Comparison of ENCODE assay signal across 1 cellular context in genomic region chr16:3618782-3619166, GRCh38.
TF ChIP-seq lines count a peak whose summit lies in the region.

No MANE protein-coding gene starts in this region.

TF ChIP-seq in K562, 482 proteins besides CTCF, POLR2A, EP300 and RAD21 (continued from another document and continues in another):
- TF ChIP-seq ARNT (IDR thresholded peaks at IDR 0.05) (no peak), SP1 (CRISPR knock-in tag; IDR thresholded peaks at IDR 0.05) (no peak), NR4A1 (CRISPR knock-in tag; IDR thresholded peaks at IDR 0.05) (no peak), NR4A1 (tag; IDR thresholded peaks at IDR 0.05) (no peak), TCF3 (CRISPR knock-in tag; IDR thresholded peaks at IDR 0.05) (no peak), CXXC5 (CRISPR knock-in tag; IDR thresholded peaks at IDR 0.05) (no peak), ZNF175 (CRISPR knock-in tag; IDR thresholded peaks at IDR 0.05; ENCODE audit: low read depth) (no peak), CAMTA2 (CRISPR knock-in tag; conservative IDR thresholded peaks at IDR 0.05) (no peak), CCNT2 (IDR thresholded peaks at IDR 0.05; ENCODE audit: borderline replicate concordance, extremely low read depth, insufficient read length, low read depth, low read length) (no peak), HIVEP1 (CRISPR knock-in tag; IDR thresholded peaks at IDR 0.05) (no peak), NBN (IDR thresholded peaks at IDR 0.05; ENCODE audit: low read depth) (no peak), ETS1 (conservative IDR thresholded peaks at IDR 0.05; ENCODE audit: control insufficient read depth, low read depth, low read length) (no peak), PTBP1 (IDR thresholded peaks at IDR 0.05; ENCODE audit: low read depth, low read length) (no peak), CTBP1 (IDR thresholded peaks at IDR 0.05; ENCODE audit: borderline replicate concordance) (no peak), CREB3 (tag; conservative IDR thresholded peaks at IDR 0.05; ENCODE audit: low read depth) (no peak), GATAD2B (IDR thresholded peaks at IDR 0.05; ENCODE audit: borderline replicate concordance) (no peak), ZEB2 (IDR thresholded peaks at IDR 0.05) (peak; percentile 56; the same call in 1 of the 2 replicates), SP2 (IDR thresholded peaks at IDR 0.05; ENCODE audit: extremely low read depth, low read depth, low read length, poor library complexity, severe bottlenecking) (no peak), PHF21A (IDR thresholded peaks at IDR 0.05; ENCODE audit: borderline replicate concordance, low read depth) (no peak), CBFA2T2 (conservative IDR thresholded peaks at IDR 0.05) (no peak), ARID1B (IDR thresholded peaks at IDR 0.05) (peak; percentile 23; the same call in 1 of the 2 replicates), HMGN3 (IDR thresholded peaks at IDR 0.05; ENCODE audit: borderline replicate concordance, extremely low read depth, insufficient read length, low read depth, low read length) (no peak), SPI1 (IDR thresholded peaks at IDR 0.05; ENCODE audit: borderline replicate concordance, low read depth, low read length) (no peak), THRAP3 (IDR thresholded peaks at IDR 0.05; ENCODE audit: borderline replicate concordance) (no peak), MTA3 (IDR thresholded peaks at IDR 0.05; ENCODE audit: borderline replicate concordance) (no peak), EZH2 (IDR thresholded peaks at IDR 0.05; ENCODE audit: borderline replicate concordance, low read depth, low read length) (no peak), MTF1 (CRISPR knock-in tag; IDR thresholded peaks at IDR 0.05; ENCODE audit: borderline replicate concordance) (no peak), NCOA1 (IDR thresholded peaks at IDR 0.05; ENCODE audit: low read depth) (no peak), TRIM24 (IDR thresholded peaks at IDR 0.05) (no peak), ZNF280B (CRISPR knock-in tag; IDR thresholded peaks at IDR 0.05) (no peak), GABPB2 (CRISPR knock-in tag; conservative IDR thresholded peaks at IDR 0.05) (no peak), TBP (optimal IDR thresholded peaks at IDR 0.05; ENCODE audit: low read depth, low read length) (no peak), FOS (IDR thresholded peaks at IDR 0.05; ENCODE audit: extremely low read depth, insufficient read length) (no peak), RB1 (IDR thresholded peaks at IDR 0.05; ENCODE audit: low read depth) (no peak), FOSL1 (tag; conservative IDR thresholded peaks at IDR 0.05) (peak; percentile 75), JUN (IDR thresholded peaks at IDR 0.05; ENCODE audit: borderline replicate concordance, low read depth, low read length) (no peak), JUN (CRISPR knock-in tag; IDR thresholded peaks at IDR 0.05; ENCODE audit: borderline replicate concordance) (no peak)
- TF ChIP-seq, protein P1, sequence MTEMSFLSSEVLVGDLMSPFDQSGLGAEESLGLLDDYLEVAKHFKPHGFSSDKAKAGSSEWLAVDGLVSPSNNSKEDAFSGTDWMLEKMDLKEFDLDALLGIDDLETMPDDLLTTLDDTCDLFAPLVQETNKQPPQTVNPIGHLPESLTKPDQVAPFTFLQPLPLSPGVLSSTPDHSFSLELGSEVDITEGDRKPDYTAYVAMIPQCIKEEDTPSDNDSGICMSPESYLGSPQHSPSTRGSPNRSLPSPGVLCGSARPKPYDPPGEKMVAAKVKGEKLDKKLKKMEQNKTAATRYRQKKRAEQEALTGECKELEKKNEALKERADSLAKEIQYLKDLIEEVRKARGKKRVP (CRISPR knock-in tag; IDR thresholded peaks at IDR 0.05): no peak
- TF ChIP-seq, protein P2, sequence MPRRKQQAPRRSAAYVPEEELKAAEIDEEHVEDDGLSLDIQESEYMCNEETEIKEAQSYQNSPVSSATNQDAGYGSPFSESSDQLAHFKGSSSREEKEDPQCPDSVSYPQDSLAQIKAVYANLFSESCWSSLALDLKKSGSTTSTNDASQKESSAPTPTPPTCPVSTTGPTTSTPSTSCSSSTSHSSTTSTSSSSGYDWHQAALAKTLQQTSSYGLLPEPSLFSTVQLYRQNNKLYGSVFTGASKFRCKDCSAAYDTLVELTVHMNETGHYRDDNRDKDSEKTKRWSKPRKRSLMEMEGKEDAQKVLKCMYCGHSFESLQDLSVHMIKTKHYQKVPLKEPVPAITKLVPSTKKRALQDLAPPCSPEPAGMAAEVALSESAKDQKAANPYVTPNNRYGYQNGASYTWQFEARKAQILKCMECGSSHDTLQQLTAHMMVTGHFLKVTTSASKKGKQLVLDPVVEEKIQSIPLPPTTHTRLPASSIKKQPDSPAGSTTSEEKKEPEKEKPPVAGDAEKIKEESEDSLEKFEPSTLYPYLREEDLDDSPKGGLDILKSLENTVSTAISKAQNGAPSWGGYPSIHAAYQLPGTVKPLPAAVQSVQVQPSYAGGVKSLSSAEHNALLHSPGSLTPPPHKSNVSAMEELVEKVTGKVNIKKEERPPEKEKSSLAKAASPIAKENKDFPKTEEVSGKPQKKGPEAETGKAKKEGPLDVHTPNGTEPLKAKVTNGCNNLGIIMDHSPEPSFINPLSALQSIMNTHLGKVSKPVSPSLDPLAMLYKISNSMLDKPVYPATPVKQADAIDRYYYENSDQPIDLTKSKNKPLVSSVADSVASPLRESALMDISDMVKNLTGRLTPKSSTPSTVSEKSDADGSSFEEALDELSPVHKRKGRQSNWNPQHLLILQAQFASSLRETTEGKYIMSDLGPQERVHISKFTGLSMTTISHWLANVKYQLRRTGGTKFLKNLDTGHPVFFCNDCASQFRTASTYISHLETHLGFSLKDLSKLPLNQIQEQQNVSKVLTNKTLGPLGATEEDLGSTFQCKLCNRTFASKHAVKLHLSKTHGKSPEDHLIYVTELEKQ (CRISPR knock-in tag; IDR thresholded peaks at IDR 0.05): no peak
- TF ChIP-seq, protein P3, sequence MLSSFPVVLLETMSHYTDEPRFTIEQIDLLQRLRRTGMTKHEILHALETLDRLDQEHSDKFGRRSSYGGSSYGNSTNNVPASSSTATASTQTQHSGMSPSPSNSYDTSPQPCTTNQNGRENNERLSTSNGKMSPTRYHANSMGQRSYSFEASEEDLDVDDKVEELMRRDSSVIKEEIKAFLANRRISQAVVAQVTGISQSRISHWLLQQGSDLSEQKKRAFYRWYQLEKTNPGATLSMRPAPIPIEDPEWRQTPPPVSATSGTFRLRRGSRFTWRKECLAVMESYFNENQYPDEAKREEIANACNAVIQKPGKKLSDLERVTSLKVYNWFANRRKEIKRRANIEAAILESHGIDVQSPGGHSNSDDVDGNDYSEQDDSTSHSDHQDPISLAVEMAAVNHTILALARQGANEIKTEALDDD (IDR thresholded peaks at IDR 0.05): no peak
- TF ChIP-seq, protein P4, sequence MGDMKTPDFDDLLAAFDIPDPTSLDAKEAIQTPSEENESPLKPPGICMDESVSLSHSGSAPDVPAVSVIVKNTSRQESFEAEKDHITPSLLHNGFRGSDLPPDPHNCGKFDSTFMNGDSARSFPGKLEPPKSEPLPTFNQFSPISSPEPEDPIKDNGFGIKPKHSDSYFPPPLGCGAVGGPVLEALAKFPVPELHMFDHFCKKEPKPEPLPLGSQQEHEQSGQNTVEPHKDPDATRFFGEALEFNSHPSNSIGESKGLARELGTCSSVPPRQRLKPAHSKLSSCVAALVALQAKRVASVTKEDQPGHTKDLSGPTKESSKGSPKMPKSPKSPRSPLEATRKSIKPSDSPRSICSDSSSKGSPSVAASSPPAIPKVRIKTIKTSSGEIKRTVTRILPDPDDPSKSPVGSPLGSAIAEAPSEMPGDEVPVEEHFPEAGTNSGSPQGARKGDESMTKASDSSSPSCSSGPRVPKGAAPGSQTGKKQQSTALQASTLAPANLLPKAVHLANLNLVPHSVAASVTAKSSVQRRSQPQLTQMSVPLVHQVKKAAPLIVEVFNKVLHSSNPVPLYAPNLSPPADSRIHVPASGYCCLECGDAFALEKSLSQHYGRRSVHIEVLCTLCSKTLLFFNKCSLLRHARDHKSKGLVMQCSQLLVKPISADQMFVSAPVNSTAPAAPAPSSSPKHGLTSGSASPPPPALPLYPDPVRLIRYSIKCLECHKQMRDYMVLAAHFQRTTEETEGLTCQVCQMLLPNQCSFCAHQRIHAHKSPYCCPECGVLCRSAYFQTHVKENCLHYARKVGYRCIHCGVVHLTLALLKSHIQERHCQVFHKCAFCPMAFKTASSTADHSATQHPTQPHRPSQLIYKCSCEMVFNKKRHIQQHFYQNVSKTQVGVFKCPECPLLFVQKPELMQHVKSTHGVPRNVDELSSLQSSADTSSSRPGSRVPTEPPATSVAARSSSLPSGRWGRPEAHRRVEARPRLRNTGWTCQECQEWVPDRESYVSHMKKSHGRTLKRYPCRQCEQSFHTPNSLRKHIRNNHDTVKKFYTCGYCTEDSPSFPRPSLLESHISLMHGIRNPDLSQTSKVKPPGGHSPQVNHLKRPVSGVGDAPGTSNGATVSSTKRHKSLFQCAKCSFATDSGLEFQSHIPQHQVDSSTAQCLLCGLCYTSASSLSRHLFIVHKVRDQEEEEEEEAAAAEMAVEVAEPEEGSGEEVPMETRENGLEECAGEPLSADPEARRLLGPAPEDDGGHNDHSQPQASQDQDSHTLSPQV (IDR thresholded peaks at IDR 0.05): no peak
- TF ChIP-seq, protein P5, sequence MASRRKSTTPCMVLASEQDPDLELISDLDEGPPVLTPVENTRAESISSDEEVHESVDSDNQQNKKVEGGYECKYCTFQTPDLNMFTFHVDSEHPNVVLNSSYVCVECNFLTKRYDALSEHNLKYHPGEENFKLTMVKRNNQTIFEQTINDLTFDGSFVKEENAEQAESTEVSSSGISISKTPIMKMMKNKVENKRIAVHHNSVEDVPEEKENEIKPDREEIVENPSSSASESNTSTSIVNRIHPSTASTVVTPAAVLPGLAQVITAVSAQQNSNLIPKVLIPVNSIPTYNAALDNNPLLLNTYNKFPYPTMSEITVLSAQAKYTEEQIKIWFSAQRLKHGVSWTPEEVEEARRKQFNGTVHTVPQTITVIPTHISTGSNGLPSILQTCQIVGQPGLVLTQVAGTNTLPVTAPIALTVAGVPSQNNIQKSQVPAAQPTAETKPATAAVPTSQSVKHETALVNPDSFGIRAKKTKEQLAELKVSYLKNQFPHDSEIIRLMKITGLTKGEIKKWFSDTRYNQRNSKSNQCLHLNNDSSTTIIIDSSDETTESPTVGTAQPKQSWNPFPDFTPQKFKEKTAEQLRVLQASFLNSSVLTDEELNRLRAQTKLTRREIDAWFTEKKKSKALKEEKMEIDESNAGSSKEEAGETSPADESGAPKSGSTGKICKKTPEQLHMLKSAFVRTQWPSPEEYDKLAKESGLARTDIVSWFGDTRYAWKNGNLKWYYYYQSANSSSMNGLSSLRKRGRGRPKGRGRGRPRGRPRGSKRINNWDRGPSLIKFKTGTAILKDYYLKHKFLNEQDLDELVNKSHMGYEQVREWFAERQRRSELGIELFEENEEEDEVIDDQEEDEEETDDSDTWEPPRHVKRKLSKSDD (conservative IDR thresholded peaks at IDR 0.05; ENCODE audit: low read length): no peak
- TF ChIP-seq, protein P6, sequence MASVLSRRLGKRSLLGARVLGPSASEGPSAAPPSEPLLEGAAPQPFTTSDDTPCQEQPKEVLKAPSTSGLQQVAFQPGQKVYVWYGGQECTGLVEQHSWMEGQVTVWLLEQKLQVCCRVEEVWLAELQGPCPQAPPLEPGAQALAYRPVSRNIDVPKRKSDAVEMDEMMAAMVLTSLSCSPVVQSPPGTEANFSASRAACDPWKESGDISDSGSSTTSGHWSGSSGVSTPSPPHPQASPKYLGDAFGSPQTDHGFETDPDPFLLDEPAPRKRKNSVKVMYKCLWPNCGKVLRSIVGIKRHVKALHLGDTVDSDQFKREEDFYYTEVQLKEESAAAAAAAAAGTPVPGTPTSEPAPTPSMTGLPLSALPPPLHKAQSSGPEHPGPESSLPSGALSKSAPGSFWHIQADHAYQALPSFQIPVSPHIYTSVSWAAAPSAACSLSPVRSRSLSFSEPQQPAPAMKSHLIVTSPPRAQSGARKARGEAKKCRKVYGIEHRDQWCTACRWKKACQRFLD (CRISPR knock-in tag; IDR thresholded peaks at IDR 0.05): no peak
- TF ChIP-seq, protein P7, sequence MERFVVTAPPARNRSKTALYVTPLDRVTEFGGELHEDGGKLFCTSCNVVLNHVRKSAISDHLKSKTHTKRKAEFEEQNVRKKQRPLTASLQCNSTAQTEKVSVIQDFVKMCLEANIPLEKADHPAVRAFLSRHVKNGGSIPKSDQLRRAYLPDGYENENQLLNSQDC (CRISPR knock-in tag; IDR thresholded peaks at IDR 0.05): no peak
- TF ChIP-seq, protein P8, sequence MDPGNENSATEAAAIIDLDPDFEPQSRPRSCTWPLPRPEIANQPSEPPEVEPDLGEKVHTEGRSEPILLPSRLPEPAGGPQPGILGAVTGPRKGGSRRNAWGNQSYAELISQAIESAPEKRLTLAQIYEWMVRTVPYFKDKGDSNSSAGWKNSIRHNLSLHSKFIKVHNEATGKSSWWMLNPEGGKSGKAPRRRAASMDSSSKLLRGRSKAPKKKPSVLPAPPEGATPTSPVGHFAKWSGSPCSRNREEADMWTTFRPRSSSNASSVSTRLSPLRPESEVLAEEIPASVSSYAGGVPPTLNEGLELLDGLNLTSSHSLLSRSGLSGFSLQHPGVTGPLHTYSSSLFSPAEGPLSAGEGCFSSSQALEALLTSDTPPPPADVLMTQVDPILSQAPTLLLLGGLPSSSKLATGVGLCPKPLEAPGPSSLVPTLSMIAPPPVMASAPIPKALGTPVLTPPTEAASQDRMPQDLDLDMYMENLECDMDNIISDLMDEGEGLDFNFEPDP (CRISPR knock-in tag; IDR thresholded peaks at IDR 0.05): no peak
